29 cellular contexts compared by ENCODE assay signal in genomic region chr17:55228683-55229192, GRCh38.
"Had no signal": no experiment of that assay in that cellular context is flagged by ENCODE, and none has a peak within 500 bp of the region (broad histone marks: within the 10 kb centered on the region; RNA-seq: fewer than 3 reads in every experiment).

No MANE protein-coding gene starts in this region.

- ATAC-seq: activated CD8-positive, alpha-beta T cell treated with anti-CD3 and anti-CD28 coated beads for 36 hours; activated T-cell treated with anti-CD3 and anti-CD28 coated beads, Interleukin-2, amount 50 U/mL, for 72 hours; activated T-helper 17 cell treated with anti-CD3 and anti-CD28 coated beads, Interleukin-2, amount 50 U/mL, for 72 hours; K562 had no signal

- H3K27me3 ChIP-seq: brain microvascular endothelial cell, cardiac muscle cell had no signal

- H3K4me3 ChIP-seq: cardiac muscle cell, K562 had no signal

- H3K36me3 ChIP-seq: brain microvascular endothelial cell, cardiac muscle cell had no signal

- H3K27ac ChIP-seq: brain microvascular endothelial cell, cardiac muscle cell, RWPE1 had no signal

- DNase-seq: activated CD4-positive, alpha-beta T cell treated with anti-CD3 and anti-CD28 coated beads, Interleukin-2, amount 10 ng/mL, durations not matched to agents 24 days and 14 days; activated CD4-positive, alpha-beta T cell treated with anti-CD3 and anti-CD28 coated beads, Interleukin-2, amount 50 U/mL, for 4 hours; activated CD8-positive, alpha-beta T cell treated with anti-CD3 and anti-CD28 coated beads for 36 hours; activated effector memory CD4-positive, alpha-beta T cell treated with anti-CD3 and anti-CD28 coated beads, Interleukin-2, amount 50 U/mL, for 16 hours; activated naive CD4-positive, alpha-beta T cell; activated naive CD4-positive, alpha-beta T cell treated with anti-CD3 and anti-CD28 coated beads, Interleukin-2, amount 50 U/mL, for 16 hours; activated naive CD8-positive, alpha-beta T cell treated with anti-CD3 and anti-CD28 coated beads for 36 hours; activated T-cell treated with anti-CD3 and anti-CD28 coated beads, Interleukin-2, amount 50 U/mL, for 1 hour; activated T-cell treated with anti-CD3 and anti-CD28 coated beads, Interleukin-2, amount 50 U/mL, for 72 hours; amniotic stem cell; aorta; brain microvascular endothelial cell; NCI-H1092 treated with DMSO at 0.1 percent for 48 hours; NCI-H1417; NCI-H146; NCI-H187; NCI-H2029 treated with DMSO at 0.1 percent for 48 hours; NCI-H2107; NCI-H2171; NCI-H524; Right ventricle myocardium superior; SW 1271; T-helper 1 cell; T1000 had no signal

- FAIRE-seq: K562, RCC 7860 had no signal
